In genomic region chr15:62742409-62743171, GRCh38 we compare ENCODE assay signal across 8 cellular contexts.
DNase-seq lines count a peak whose midpoint lies in the region; ATAC-seq and TF ChIP-seq lines count a peak whose summit lies in the region.

No MANE protein-coding gene starts in this region.

- CTCF ChIA-PET in RWPE1 (lab: Yijun Ruan, JAX) = interaction anchor here (0.6 to 3.2 kb wide), 38 partner anchors 8 to 1011 kb away, joined by 3 to 21 read pairs (median 4); no protein-coding TSS in a partner anchor

- peak; percentile 97 for TF ChIP-seq CTCF in RWPE1 (conservative IDR thresholded peaks at IDR 0.05; ENCODE audit: low read depth)

- DNase-seq in GDM1 (lab: John Stamatoyannopoulos, UW) (peak; percentile 6), LHCN-M2 (ENCODE audit: low read depth) (peak; percentile 87), RWPE1 (ENCODE audit: low spot score) (peak; percentile 71), caudate nucleus (lab: John Stamatoyannopoulos, UW) (peak in 38 of 61 donors; percentile 9 to 71 (median 41)), kidney tubule cell (ENCODE audit: low spot score) (peak; percentile 90)
- peak; percentile 8 to 15 for DNase-seq in stimulated activated CD4-positive, alpha-beta T cell treated with anti-CD3 and anti-CD28 coated beads, Interleukin-1b, Interleukin-23, amount 100 ng/mL, for 4 hours (ENCODE audit: low read depth in 2 of 2)

- POLR2A ChIA-PET in RWPE1 (lab: Yijun Ruan, JAX; ENCODE audit: low non-redundant PET) = no interaction called here

- ATAC-seq in HG03045 (IDR thresholded peaks at IDR 0.05; ENCODE audit: unreplicated experiment) (no peak), GM21447 (IDR thresholded peaks at IDR 0.05; ENCODE audit: unreplicated experiment) (no peak)

- peak overlapping the region; percentile 80 for H3K27ac ChIP-seq in RWPE1
- peak overlapping the region; percentile 85 for H3K27ac ChIP-seq in caudate nucleus (ENCODE audit: low read depth, low read length)

Comparison
In these comparisons a context has a peak if more than half of its experiments do, and no peak if none do; other contexts are left out.
1. DNase-seq: peak in every context shown above with its lines; median percentile 90 in kidney tubule cell; 87 in LHCN-M2; 71 in RWPE1; 41 in caudate nucleus; 12 in stimulated activated CD4-positive, alpha-beta T cell treated with anti-CD3 and anti-CD28 coated beads, Interleukin-1b, Interleukin-23, amount 100 ng/mL, for 4 hours; 6 in GDM1.